ENCODE assay signal across 21 cellular contexts in the genomic region with DNA sequence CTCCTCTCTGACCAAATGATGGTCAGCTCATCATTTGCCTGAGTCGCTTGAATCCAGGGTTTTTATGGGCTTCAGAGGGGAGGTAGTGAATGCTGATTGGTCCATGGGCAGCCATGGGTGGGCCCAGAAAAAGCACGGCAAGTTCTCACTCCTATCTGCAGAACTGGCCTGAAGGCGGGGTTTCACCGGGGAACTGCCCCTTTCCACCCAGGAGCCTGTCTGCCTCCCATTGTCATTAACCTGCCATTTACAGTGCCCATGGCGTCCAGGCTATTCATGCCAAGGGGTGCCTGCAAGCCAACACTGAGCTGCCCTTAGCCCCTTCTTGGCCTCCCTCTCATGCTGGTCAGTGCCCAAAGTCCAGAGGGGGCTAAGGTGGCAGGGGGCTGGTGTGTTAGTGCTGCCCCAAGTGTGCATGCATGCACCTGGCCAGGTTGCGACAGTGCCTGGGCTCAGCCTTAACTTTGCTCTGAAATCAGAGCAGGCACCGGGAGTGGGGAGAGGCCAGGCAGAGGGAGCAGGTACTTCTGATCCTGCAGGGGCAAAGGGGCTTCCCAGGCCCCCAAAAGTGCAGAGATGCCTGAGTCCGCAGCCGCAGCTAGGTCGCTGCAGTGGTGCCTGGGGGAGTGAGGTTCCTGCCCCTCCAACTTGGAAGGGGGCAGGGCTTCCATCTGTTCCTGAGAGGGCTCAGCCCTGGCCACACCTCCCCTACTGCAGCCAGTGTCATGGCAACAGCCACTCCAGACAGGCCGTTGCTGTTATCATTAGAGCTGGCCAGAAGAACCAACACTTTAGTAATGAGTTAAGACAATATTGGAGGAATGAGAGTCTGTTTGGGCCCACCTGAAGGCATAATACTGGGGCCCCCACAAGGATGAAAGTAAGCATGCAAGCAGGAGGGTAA.
"Had no signal": no experiment of that assay in that cellular context is flagged by ENCODE, and none has a peak within 500 bp of the region (broad histone marks: within the 10 kb centered on the region; RNA-seq: fewer than 3 reads in every experiment).

No MANE protein-coding gene starts in this region.

- H3K4me1 Mint-ChIP-seq: immature natural killer cell; naive B cell; stimulated activated naive B cell treated with anti-CD40 and anti-IgM and Interleukin-4, amounts not matched to agents 10 μg/mL and 1 μg/mL and 100 μg/mL, for 72 hours; stimulated activated naive CD8-positive, alpha-beta T cell treated with anti-CD3 and anti-CD28 coated beads, Interleukin-15, amount 100 ng/mL, for 72 hours had no signal

- DNase-seq: effector memory CD4-positive, alpha-beta T cell; gastrocnemius medialis; immature natural killer cell; left cardiac atrium; left ventricle myocardium inferior; mesenchymal stem cell; naive B cell; psoas muscle; retina; right lobe of liver; stimulated activated CD4-positive, alpha-beta T cell treated with anti-CD3 and anti-CD28 coated beads, Interleukin-4, amount 100 ng/mL, for 1 hour; stimulated activated CD8-positive, alpha-beta memory T cell treated with anti-CD3 and anti-CD28 coated beads, Interleukin-4, amount 100 ng/mL, for 48 hours; stimulated activated naive B cell treated with anti-CD40 and anti-IgM and Interleukin-4, amounts not matched to agents 10 μg/mL and 1 μg/mL and 100 μg/mL, for 72 hours; stimulated activated naive CD8-positive, alpha-beta T cell treated with anti-CD3 and anti-CD28 coated beads, Interleukin-15, amount 100 ng/mL, for 72 hours; testis had no signal

- H3K4me1 ChIP-seq: esophagus muscularis mucosa, gastrocnemius medialis, left ventricle myocardium inferior, psoas muscle, right lobe of liver, testis, tibial nerve had no signal

- H3K36me3 ChIP-seq: esophagus muscularis mucosa, gastrocnemius medialis, left ventricle myocardium inferior, neutrophil, right lobe of liver, tibial nerve had no signal

- H3K4me3 ChIP-seq: esophagus muscularis mucosa, gastrocnemius medialis, left ventricle myocardium inferior, lung, psoas muscle, right lobe of liver, testis, tibial nerve had no signal

- H3K27ac ChIP-seq: epithelial cell of prostate, esophagus muscularis mucosa, gastrocnemius medialis, left ventricle myocardium inferior, neutrophil, psoas muscle, right lobe of liver, testis, tibial nerve had no signal

- H3K4me3 Mint-ChIP-seq: immature natural killer cell; nephron; stimulated activated naive B cell treated with anti-CD40 and anti-IgM and Interleukin-4, amounts not matched to agents 10 μg/mL and 1 μg/mL and 100 μg/mL, for 72 hours; stimulated activated naive CD8-positive, alpha-beta T cell treated with anti-CD3 and anti-CD28 coated beads, Interleukin-15, amount 100 ng/mL, for 72 hours had no signal

- ATAC-seq: gastrocnemius medialis; left cardiac atrium; psoas muscle; right lobe of liver; stimulated activated naive B cell treated with anti-CD40 and anti-IgM and Interleukin-4, amounts not matched to agents 10 μg/mL and 1 μg/mL and 100 μg/mL, for 72 hours; stimulated activated naive CD8-positive, alpha-beta T cell treated with anti-CD3 and anti-CD28 coated beads, Interleukin-15, amount 100 ng/mL, for 72 hours had no signal

- H3K9me3 ChIP-seq: esophagus muscularis mucosa, gastrocnemius medialis, neutrophil, psoas muscle, right lobe of liver, testis, tibial nerve had no signal

- H3K27me3 ChIP-seq: esophagus muscularis mucosa, gastrocnemius medialis, neutrophil, right lobe of liver, testis, tibial nerve had no signal

- H3K27ac Mint-ChIP-seq: immature natural killer cell; nephron; stimulated activated naive B cell treated with anti-CD40 and anti-IgM and Interleukin-4, amounts not matched to agents 10 μg/mL and 1 μg/mL and 100 μg/mL, for 72 hours; stimulated activated naive CD8-positive, alpha-beta T cell treated with anti-CD3 and anti-CD28 coated beads, Interleukin-15, amount 100 ng/mL, for 72 hours had no signal

- H3K36me3 Mint-ChIP-seq: immature natural killer cell; naive B cell; stimulated activated naive B cell treated with anti-CD40 and anti-IgM and Interleukin-4, amounts not matched to agents 10 μg/mL and 1 μg/mL and 100 μg/mL, for 72 hours had no signal
